In the genomic region with DNA sequence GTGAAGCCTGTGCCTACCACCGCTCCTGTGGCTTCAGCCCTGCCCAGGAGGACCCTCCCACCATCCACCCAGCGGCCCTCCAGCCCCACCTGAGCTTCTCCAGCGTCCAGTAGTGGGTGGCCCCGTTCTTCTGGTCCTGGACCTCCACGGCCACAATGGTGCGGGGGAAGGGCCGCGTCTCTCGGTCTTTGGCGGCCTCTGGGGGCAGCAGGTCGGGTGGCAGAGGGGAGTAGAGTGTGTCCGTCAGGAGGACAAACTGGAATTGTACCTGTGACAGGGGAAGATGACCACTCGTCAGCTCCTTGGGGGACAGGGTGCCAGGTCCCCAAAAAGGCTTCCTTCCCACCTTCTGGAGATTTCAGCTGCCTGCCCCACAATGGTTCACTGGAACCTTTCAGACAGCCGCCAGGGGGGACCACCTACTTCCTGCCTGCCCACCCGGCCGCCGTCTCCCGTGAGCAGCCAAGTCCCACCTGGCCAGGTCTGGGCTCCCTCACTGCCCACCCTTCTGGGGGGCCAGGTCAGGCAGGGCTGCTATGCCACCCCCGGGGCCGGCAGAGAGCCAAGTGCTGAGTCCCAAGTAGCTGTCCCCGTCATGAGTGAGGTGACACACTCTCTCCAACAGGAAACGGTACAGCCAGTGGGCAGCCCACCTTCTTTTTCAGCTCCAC, we compare ENCODE assay signal across 1 cellular context.
TF ChIP-seq lines count a peak whose summit lies in the region.

No MANE protein-coding gene starts in this region.

TF ChIP-seq in HepG2, 621 proteins besides CTCF, POLR2A, EP300 and RAD21 (continued from another document):
- TF ChIP-seq, protein P1, sequence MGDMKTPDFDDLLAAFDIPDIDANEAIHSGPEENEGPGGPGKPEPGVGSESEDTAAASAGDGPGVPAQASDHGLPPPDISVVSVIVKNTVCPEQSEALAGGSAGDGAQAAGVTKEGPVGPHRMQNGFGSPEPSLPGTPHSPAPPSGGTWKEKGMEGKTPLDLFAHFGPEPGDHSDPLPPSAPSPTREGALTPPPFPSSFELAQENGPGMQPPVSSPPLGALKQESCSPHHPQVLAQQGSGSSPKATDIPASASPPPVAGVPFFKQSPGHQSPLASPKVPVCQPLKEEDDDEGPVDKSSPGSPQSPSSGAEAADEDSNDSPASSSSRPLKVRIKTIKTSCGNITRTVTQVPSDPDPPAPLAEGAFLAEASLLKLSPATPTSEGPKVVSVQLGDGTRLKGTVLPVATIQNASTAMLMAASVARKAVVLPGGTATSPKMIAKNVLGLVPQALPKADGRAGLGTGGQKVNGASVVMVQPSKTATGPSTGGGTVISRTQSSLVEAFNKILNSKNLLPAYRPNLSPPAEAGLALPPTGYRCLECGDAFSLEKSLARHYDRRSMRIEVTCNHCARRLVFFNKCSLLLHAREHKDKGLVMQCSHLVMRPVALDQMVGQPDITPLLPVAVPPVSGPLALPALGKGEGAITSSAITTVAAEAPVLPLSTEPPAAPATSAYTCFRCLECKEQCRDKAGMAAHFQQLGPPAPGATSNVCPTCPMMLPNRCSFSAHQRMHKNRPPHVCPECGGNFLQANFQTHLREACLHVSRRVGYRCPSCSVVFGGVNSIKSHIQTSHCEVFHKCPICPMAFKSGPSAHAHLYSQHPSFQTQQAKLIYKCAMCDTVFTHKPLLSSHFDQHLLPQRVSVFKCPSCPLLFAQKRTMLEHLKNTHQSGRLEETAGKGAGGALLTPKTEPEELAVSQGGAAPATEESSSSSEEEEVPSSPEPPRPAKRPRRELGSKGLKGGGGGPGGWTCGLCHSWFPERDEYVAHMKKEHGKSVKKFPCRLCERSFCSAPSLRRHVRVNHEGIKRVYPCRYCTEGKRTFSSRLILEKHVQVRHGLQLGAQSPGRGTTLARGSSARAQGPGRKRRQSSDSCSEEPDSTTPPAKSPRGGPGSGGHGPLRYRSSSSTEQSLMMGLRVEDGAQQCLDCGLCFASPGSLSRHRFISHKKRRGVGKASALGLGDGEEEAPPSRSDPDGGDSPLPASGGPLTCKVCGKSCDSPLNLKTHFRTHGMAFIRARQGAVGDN (CRISPR knock-in tag; IDR thresholded peaks at IDR 0.05), result peak; percentile 6; the same call in 1 of the 2 replicates
